1 cellular context compared by ENCODE assay signal in the genomic region with DNA sequence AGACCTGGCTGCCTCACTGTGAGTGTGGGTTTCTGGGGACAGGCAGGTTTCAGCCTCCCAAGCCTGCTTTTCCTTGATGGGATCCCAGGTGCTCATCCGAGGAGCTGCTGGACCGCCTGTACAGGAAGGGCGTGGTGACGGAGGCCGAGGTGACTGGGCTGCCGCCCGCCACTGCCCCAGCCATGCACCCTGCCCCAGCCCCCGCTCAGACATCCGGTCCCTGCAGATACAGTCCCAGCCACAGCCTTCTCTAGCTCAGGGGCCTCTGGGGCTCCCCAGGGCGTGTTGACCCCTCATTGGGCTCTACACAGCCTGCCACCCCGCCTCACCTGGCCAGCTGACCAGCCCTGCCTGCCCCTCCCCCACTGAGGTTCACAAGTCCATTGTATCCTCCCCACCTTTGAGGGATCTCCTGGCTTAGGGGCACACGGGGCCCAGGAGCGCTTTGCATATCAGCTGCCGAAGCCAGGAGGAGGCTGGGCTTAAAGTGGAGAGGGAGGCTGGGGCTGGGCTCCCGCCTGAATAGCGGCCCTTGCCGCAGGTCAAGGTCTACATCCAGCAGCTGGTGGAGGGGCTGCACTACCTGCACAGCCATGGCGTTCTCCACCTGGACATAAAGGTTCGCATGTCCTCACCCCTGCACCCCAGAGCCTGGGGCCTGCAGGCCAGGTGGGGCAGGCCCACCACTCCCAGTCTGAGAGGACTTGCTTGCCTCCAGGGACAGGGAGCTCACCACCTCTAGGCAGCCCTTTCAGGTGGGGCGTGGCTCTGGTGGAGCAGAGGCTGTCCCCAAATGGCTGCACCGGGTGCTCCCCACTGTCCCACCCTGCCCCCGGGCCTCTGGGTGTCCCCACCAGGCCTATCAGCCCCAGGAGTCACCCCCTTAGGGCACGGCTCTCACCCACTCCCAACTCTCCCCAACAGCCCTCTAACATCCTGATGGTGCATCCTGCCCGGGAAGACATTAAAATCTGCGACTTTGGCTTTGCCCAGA.
TF ChIP-seq lines count a peak whose summit lies in the region.

No MANE protein-coding gene starts in this region.

TF ChIP-seq in HepG2, 621 proteins besides CTCF, POLR2A, EP300 and RAD21 (continued from another document and continues in another):
- TF ChIP-seq, protein P1, sequence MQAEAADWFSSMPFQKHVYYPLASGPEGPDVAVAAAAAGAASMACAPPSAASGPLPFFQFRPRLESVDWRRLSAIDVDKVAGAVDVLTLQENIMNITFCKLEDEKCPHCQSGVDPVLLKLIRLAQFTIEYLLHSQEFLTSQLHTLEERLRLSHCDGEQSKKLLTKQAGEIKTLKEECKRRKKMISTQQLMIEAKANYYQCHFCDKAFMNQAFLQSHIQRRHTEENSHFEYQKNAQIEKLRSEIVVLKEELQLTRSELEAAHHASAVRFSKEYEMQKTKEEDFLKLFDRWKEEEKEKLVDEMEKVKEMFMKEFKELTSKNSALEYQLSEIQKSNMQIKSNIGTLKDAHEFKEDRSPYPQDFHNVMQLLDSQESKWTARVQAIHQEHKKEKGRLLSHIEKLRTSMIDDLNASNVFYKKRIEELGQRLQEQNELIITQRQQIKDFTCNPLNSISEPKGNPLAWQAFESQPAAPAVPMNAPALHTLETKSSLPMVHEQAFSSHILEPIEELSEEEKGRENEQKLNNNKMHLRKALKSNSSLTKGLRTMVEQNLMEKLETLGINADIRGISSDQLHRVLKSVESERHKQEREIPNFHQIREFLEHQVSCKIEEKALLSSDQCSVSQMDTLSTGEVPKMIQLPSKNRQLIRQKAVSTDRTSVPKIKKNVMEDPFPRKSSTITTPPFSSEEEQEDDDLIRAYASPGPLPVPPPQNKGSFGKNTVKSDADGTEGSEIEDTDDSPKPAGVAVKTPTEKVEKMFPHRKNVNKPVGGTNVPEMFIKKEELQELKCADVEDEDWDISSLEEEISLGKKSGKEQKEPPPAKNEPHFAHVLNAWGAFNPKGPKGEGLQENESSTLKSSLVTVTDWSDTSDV (CRISPR knock-in tag; IDR thresholded peaks at IDR 0.05): no peak
- TF ChIP-seq SRSF9 (IDR thresholded peaks at IDR 0.05; ENCODE audit: borderline replicate concordance, insufficient read depth, low read depth, low read length, poor library complexity, severe bottlenecking) (no peak), TSC22D2 (CRISPR knock-in tag; IDR thresholded peaks at IDR 0.05; ENCODE audit: borderline replicate concordance) (no peak), SOX5 (CRISPR knock-in tag; IDR thresholded peaks at IDR 0.05; ENCODE audit: borderline replicate concordance) (no peak; the same call in 1 of the 2 replicates), NFKB2 (CRISPR knock-in tag; IDR thresholded peaks at IDR 0.05; ENCODE audit: borderline replicate concordance) (no peak), ZNF777 (CRISPR knock-in tag; IDR thresholded peaks at IDR 0.05) (no peak), FOXK1 (CRISPR knock-in tag; IDR thresholded peaks at IDR 0.05; ENCODE audit: borderline replicate concordance, low read depth) (no peak), ZSCAN12 (CRISPR knock-in tag; IDR thresholded peaks at IDR 0.05) (no peak), RAD51 (IDR thresholded peaks at IDR 0.05; ENCODE audit: borderline replicate concordance) (no peak), HMGA1 (CRISPR knock-in tag; conservative IDR thresholded peaks at IDR 0.05) (no peak), FOSL1 (CRISPR knock-in tag; IDR thresholded peaks at IDR 0.05; ENCODE audit: borderline replicate concordance) (no peak), ZNF891 (CRISPR knock-in tag; IDR thresholded peaks at IDR 0.05) (no peak), EHMT2 (IDR thresholded peaks at IDR 0.05; ENCODE audit: borderline replicate concordance, low read depth, low read length) (no peak), ZMYM2 (CRISPR knock-in tag; IDR thresholded peaks at IDR 0.05) (0 out of 2 replicates have a peak, but pooled peaks have one; percentile 49), GABPB1 (CRISPR knock-in tag; IDR thresholded peaks at IDR 0.05) (peak; percentile 68; the same call in 1 of the 2 replicates), ZNF430 (CRISPR knock-in tag; IDR thresholded peaks at IDR 0.05) (peak; percentile 28; the same call in 1 of the 2 replicates), PPARG (CRISPR knock-in tag; conservative IDR thresholded peaks at IDR 0.05) (no peak), ZFYVE20 (CRISPR knock-in tag; IDR thresholded peaks at IDR 0.05; ENCODE audit: borderline replicate concordance, low read depth) (no peak), KDM1A (CRISPR knock-in tag; IDR thresholded peaks at IDR 0.05) (no peak), MEIS1 (CRISPR knock-in tag; IDR thresholded peaks at IDR 0.05; ENCODE audit: borderline replicate concordance) (no peak), IKZF1 (IDR thresholded peaks at IDR 0.05) (no peak), GZF1 (CRISPR knock-in tag; IDR thresholded peaks at IDR 0.05) (no peak), POGZ (CRISPR knock-in tag; IDR thresholded peaks at IDR 0.05) (no peak)
- TF ChIP-seq, protein P2, sequence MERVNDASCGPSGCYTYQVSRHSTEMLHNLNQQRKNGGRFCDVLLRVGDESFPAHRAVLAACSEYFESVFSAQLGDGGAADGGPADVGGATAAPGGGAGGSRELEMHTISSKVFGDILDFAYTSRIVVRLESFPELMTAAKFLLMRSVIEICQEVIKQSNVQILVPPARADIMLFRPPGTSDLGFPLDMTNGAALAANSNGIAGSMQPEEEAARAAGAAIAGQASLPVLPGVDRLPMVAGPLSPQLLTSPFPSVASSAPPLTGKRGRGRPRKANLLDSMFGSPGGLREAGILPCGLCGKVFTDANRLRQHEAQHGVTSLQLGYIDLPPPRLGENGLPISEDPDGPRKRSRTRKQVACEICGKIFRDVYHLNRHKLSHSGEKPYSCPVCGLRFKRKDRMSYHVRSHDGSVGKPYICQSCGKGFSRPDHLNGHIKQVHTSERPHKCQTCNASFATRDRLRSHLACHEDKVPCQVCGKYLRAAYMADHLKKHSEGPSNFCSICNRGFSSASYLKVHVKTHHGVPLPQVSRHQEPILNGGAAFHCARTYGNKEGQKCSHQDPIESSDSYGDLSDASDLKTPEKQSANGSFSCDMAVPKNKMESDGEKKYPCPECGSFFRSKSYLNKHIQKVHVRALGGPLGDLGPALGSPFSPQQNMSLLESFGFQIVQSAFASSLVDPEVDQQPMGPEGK (CRISPR knock-in tag; IDR thresholded peaks at IDR 0.05): peak; percentile 58
- TF ChIP-seq, protein P3, sequence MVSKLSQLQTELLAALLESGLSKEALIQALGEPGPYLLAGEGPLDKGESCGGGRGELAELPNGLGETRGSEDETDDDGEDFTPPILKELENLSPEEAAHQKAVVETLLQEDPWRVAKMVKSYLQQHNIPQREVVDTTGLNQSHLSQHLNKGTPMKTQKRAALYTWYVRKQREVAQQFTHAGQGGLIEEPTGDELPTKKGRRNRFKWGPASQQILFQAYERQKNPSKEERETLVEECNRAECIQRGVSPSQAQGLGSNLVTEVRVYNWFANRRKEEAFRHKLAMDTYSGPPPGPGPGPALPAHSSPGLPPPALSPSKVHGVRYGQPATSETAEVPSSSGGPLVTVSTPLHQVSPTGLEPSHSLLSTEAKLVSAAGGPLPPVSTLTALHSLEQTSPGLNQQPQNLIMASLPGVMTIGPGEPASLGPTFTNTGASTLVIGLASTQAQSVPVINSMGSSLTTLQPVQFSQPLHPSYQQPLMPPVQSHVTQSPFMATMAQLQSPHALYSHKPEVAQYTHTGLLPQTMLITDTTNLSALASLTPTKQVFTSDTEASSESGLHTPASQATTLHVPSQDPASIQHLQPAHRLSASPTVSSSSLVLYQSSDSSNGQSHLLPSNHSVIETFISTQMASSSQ (IDR thresholded peaks at IDR 0.05; ENCODE audit: low read depth): no peak
- TF ChIP-seq, protein P3 (CRISPR knock-in tag; IDR thresholded peaks at IDR 0.05; ENCODE audit: borderline replicate concordance): no peak
- TF ChIP-seq, protein P4, sequence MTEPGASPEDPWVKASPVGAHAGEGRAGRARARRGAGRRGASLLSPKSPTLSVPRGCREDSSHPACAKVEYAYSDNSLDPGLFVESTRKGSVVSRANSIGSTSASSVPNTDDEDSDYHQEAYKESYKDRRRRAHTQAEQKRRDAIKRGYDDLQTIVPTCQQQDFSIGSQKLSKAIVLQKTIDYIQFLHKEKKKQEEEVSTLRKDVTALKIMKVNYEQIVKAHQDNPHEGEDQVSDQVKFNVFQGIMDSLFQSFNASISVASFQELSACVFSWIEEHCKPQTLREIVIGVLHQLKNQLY (CRISPR knock-in tag; IDR thresholded peaks at IDR 0.05): no peak
- TF ChIP-seq, protein P5, sequence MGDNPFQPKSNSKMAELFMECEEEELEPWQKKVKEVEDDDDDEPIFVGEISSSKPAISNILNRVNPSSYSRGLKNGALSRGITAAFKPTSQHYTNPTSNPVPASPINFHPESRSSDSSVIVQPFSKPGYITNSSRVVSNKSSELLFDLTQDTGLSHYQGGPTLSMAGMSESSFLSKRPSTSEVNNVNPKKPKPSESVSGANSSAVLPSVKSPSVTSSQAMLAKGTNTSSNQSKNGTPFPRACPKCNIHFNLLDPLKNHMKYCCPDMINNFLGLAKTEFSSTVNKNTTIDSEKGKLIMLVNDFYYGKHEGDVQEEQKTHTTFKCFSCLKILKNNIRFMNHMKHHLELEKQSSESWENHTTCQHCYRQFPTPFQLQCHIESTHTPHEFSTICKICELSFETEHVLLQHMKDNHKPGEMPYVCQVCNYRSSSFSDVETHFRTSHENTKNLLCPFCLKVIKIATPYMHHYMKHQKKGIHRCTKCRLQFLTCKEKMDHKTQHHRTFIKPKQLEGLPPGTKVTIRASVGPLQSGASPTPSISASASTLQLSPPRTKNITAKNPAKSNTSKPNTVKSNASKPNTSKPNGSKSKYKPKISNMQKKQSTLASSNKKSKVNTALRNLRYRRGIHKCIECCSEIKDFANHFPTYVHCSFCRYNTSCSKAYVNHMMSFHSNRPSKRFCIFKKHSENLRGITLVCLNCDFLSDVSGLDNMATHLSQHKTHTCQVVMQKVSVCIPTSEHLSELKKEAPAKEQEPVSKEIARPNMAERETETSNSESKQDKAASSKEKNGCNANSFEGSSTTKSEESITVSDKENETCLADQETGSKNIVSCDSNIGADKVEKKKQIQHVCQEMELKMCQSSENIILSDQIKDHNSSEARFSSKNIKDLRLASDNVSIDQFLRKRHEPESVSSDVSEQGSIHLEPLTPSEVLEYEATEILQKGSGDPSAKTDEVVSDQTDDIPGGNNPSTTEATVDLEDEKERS (CRISPR knock-in tag; IDR thresholded peaks at IDR 0.05): no peak
- TF ChIP-seq, protein P6, sequence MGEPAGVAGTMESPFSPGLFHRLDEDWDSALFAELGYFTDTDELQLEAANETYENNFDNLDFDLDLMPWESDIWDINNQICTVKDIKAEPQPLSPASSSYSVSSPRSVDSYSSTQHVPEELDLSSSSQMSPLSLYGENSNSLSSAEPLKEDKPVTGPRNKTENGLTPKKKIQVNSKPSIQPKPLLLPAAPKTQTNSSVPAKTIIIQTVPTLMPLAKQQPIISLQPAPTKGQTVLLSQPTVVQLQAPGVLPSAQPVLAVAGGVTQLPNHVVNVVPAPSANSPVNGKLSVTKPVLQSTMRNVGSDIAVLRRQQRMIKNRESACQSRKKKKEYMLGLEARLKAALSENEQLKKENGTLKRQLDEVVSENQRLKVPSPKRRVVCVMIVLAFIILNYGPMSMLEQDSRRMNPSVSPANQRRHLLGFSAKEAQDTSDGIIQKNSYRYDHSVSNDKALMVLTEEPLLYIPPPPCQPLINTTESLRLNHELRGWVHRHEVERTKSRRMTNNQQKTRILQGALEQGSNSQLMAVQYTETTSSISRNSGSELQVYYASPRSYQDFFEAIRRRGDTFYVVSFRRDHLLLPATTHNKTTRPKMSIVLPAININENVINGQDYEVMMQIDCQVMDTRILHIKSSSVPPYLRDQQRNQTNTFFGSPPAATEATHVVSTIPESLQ (CRISPR knock-in tag; conservative IDR thresholded peaks at IDR 0.05): no peak
- TF ChIP-seq, protein P7, sequence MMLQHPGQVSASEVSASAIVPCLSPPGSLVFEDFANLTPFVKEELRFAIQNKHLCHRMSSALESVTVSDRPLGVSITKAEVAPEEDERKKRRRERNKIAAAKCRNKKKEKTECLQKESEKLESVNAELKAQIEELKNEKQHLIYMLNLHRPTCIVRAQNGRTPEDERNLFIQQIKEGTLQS (CRISPR knock-in tag; IDR thresholded peaks at IDR 0.05): no peak
- TF ChIP-seq, protein P8, sequence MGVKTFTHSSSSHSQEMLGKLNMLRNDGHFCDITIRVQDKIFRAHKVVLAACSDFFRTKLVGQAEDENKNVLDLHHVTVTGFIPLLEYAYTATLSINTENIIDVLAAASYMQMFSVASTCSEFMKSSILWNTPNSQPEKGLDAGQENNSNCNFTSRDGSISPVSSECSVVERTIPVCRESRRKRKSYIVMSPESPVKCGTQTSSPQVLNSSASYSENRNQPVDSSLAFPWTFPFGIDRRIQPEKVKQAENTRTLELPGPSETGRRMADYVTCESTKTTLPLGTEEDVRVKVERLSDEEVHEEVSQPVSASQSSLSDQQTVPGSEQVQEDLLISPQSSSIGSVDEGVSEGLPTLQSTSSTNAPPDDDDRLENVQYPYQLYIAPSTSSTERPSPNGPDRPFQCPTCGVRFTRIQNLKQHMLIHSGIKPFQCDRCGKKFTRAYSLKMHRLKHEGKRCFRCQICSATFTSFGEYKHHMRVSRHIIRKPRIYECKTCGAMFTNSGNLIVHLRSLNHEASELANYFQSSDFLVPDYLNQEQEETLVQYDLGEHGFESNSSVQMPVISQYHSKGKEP (CRISPR knock-in tag; IDR thresholded peaks at IDR 0.05): no peak
- TF ChIP-seq, protein P9, sequence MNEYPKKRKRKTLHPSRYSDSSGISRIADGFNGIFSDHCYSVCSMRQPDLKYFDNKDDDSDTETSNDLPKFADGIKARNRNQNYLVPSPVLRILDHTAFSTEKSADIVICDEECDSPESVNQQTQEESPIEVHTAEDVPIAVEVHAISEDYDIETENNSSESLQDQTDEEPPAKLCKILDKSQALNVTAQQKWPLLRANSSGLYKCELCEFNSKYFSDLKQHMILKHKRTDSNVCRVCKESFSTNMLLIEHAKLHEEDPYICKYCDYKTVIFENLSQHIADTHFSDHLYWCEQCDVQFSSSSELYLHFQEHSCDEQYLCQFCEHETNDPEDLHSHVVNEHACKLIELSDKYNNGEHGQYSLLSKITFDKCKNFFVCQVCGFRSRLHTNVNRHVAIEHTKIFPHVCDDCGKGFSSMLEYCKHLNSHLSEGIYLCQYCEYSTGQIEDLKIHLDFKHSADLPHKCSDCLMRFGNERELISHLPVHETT (CRISPR knock-in tag; conservative IDR thresholded peaks at IDR 0.05): no peak
- TF ChIP-seq, protein P10, sequence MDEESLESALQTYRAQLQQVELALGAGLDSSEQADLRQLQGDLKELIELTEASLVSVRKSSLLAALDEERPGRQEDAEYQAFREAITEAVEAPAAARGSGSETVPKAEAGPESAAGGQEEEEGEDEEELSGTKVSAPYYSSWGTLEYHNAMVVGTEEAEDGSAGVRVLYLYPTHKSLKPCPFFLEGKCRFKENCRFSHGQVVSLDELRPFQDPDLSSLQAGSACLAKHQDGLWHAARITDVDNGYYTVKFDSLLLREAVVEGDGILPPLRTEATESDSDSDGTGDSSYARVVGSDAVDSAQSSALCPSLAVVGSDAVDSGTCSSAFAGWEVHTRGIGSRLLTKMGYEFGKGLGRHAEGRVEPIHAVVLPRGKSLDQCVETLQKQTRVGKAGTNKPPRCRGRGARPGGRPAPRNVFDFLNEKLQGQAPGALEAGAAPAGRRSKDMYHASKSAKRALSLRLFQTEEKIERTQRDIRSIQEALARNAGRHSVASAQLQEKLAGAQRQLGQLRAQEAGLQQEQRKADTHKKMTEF (CRISPR knock-in tag; IDR thresholded peaks at IDR 0.05): no peak
